ENCODE assay signal across 26 cellular contexts in the genomic region with DNA sequence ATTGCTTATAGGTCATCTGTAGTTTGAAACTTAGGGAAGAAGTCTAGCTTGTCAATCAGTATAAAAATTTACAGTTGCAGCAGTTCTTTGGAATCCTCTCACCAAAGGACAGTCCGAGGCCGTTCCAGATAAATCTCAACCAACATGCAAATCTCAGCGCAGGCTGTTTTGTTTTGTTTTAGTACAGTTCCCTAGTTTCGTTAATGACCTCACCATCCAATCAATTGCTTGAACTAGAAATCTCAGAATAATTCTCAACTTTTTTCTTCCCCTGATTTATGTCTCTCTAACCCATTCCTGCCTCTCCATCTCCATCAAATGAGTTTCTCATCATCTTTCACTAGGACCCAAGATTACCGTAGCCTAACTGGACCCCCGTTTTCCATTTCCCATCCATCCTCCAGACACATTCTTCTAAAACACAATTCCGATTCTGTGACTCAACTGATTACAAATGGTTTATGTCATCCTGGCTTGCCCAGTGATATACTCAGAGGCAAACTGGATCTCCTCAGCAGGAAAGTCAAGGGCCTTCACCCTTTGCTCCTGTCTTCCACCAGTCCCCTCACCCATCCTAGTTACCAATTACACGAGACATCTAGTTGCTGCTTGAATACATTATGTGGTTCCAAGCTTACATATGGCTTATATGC. TPM values are rescaled to one million over a fixed set of nuclear protein-coding genes. Genes with fewer than 3 reads are reported as not detected.
DNase-seq lines count a peak whose midpoint lies in the region; ATAC-seq, FAIRE-seq and TF ChIP-seq lines count a peak whose summit lies in the region.
"Had no signal": no experiment of that assay in that cellular context is flagged by ENCODE, and none has a peak within 500 bp of the region (broad histone marks: within the 10 kb centered on the region; RNA-seq: fewer than 3 reads in every experiment).

No MANE protein-coding gene starts in this region.

- H3K36me3 ChIP-seq in astrocyte (ENCODE audit: insufficient read depth, low read length) (no peaks in the 10 kb centered on the region), skeletal muscle tissue (ENCODE audit: control insufficient read depth in 3 of 3, insufficient read depth in 3 of 3, low read length in 3 of 3) (no peaks in the 10 kb centered on the region)
- H3K36me3 ChIP-seq: breast epithelium, left lung, thyroid gland had no signal

- ATAC-seq in GM18498 (IDR thresholded peaks at IDR 0.05; ENCODE audit: unreplicated experiment): no peak
- ATAC-seq: left lung had no signal

- H3K9ac ChIP-seq in astrocyte (ENCODE audit: low read length) (peak overlapping the region; percentile 1), skeletal muscle tissue (ENCODE audit: low read depth in 1 of 3, low read length in 3 of 3) (peak overlapping the region; percentile 61 to 85 (median 71))

- peaks cover 11% of the 10 kb centered on the region for H3K9me3 Mint-ChIP-seq in astrocyte (ENCODE audit: unreplicated experiment)

- no peaks in the 10 kb centered on the region for H3K79me2 ChIP-seq in astrocyte (ENCODE audit: insufficient read depth, low read length)

- peaks cover 5% of the 10 kb centered on the region for H3K4me1 Mint-ChIP-seq in astrocyte (ENCODE audit: low read depth, unreplicated experiment)
- H3K4me1 Mint-ChIP-seq: B cell, nephron had no signal

- TF ChIP-seq POLR2A in H54 (IDR thresholded peaks at IDR 0.05; ENCODE audit: low read depth, low read length): no peak

- H3K27me3 ChIP-seq in astrocyte (ENCODE audit: insufficient read depth, low read length) (no peaks in the 10 kb centered on the region), skeletal muscle tissue (ENCODE audit: control insufficient read depth in 3 of 3, insufficient read depth in 3 of 3, low read length in 3 of 3) (no peaks in the 10 kb centered on the region)
- H3K27me3 ChIP-seq: breast epithelium, left lung, thyroid gland had no signal

- peak; percentile 94 for FAIRE-seq in H54 (lab: Jason Lieb, UNC)
- FAIRE-seq in astrocyte (lab: Jason Lieb, UNC): peak; percentile 65
- FAIRE-seq: endothelial cell of umbilical vein, GM18507 had no signal

- H3K27ac ChIP-seq in astrocyte (ENCODE audit: low read depth, low read length): peak overlapping the region; percentile 1
- peak overlapping the region; percentile 86 for H3K27ac ChIP-seq in skeletal muscle tissue (ENCODE audit: low read depth, low read length)
- H3K27ac ChIP-seq: breast epithelium, left lung, thyroid gland, VCaP had no signal

- H3K4me1 ChIP-seq in astrocyte (ENCODE audit: insufficient read depth, low read length) (peaks cover 9% of the 10 kb centered on the region), skeletal muscle tissue (ENCODE audit: control insufficient read depth in 3 of 3, insufficient read depth in 3 of 3, low read length in 3 of 3) (peaks cover 0 to 19% (median 6%) of the 10 kb centered on the region in 3 donors)
- H3K4me1 ChIP-seq: breast epithelium, left lung, thyroid gland had no signal

- no peak for DNase-seq in H54 (ENCODE audit: insufficient read length, low spot score)
- DNase-seq in astrocyte (ENCODE audit: low read depth): peak; percentile 77
- peak; percentile 28 to 61 for DNase-seq in foreskin fibroblast
- no peak for DNase-seq in SIG-M5 treated with dmso at 0.1 percent for 504 hours (lab: John Stamatoyannopoulos, UW; ENCODE audit: unreplicated experiment)
- no peak for DNase-seq in nucleus accumbens (lab: John Stamatoyannopoulos, UW)
- DNase-seq: activated CD8-positive, alpha-beta memory T cell treated with anti-CD3 and anti-CD28 coated beads, Interleukin-2, amount 50 U/mL, for 4 hours; DMS79 treated with DMSO at 0.1 percent for 48 hours; left lung; NCI-H1417; NCI-H2107; NCI-H524; posterior cingulate gyrus; SIG-M5; stimulated activated naive CD4-positive, alpha-beta T cell; thyroid gland had no signal

- H3K27ac Mint-ChIP-seq in astrocyte (ENCODE audit: unreplicated experiment): no peak overlapping the region
- H3K27ac Mint-ChIP-seq: B cell; dendritic cell treated with granulocyte-macrophage colony-stimulating factor and Interleukin-4, amounts not matched to agents 40 ng/mL and 50 ng/mL, for 4 days; nephron had no signal

- peak overlapping the region; percentile 62 for H3K4me2 ChIP-seq in astrocyte (ENCODE audit: low read length)

- no peaks in the 10 kb centered on the region for H3K27me3 Mint-ChIP-seq in astrocyte (ENCODE audit: low read depth, unreplicated experiment)
- H3K27me3 Mint-ChIP-seq: dendritic cell treated with granulocyte-macrophage colony-stimulating factor and Interleukin-4, amounts not matched to agents 40 ng/mL and 50 ng/mL, for 4 days had no signal

- H3K4me3 ChIP-seq in astrocyte (ENCODE audit: insufficient read depth, low read depth, low read length) (no peak overlapping the region), foreskin fibroblast (ENCODE audit: low read depth in 1 of 2, low read length in 2 of 2) (no peak overlapping the region), skeletal muscle tissue (ENCODE audit: low read length in 3 of 3) (peak overlapping the region; percentile 62 to 79 (median 78))
- H3K4me3 ChIP-seq: breast epithelium, left lung, thyroid gland had no signal

- no peaks in the 10 kb centered on the region for H4K20me1 ChIP-seq in astrocyte (ENCODE audit: insufficient read depth, low read length)

- H2AFZ ChIP-seq in astrocyte (ENCODE audit: low read depth, low read length): peak overlapping the region; percentile 29

- no peak overlapping the region for H3K4me3 Mint-ChIP-seq in astrocyte (ENCODE audit: unreplicated experiment)
- H3K4me3 Mint-ChIP-seq: B cell; dendritic cell treated with granulocyte-macrophage colony-stimulating factor and Interleukin-4, amounts not matched to agents 40 ng/mL and 50 ng/mL, for 4 days; nephron had no signal

- H3K9me3 ChIP-seq in astrocyte (ENCODE audit: insufficient read depth, low read depth, low read length) (peaks cover 11% of the 10 kb centered on the region), skeletal muscle tissue (ENCODE audit: control insufficient read depth in 3 of 3, low read length in 3 of 3) (peaks cover 0 to 3% (median 3%) of the 10 kb centered on the region in 3 donors)
- H3K9me3 ChIP-seq: thyroid gland had no signal

- H3K36me3 Mint-ChIP-seq in astrocyte (ENCODE audit: low read depth, unreplicated experiment): no peaks in the 10 kb centered on the region

- TF ChIP-seq CTCF in astrocyte (IDR thresholded peaks at IDR 0.05; ENCODE audit: insufficient read depth, low read depth, low read length): no peak
- no peak for TF ChIP-seq CTCF in foreskin fibroblast (IDR thresholded peaks at IDR 0.05; ENCODE audit: low read depth, low read length)

RNA-seq across cellular contexts. Expression of a gene that starts 1.3 kb away (rescaled TPM):
- total RNA-seq in astrocyte (not detected in 2 replicates), skeletal muscle tissue (3.7 TPM)
- total RNA-seq: B cell; breast epithelium; endothelial cell of umbilical vein; glomerular endothelial cell; left lung; T-helper 1 cell treated with Interleukin-12 subunit alpha and Interleukin-12 subunit beta and Interleukin-4 antibody, amounts not matched to agents 30 ng/mL and 1 ng/mL, for 36 hours; thyroid gland had no signal

RNA-seq across cellular contexts. Expression of a gene that starts 10.3 kb away (rescaled TPM):
- 18.0 and 18.3 TPM in 2 replicates for total RNA-seq in astrocyte
- 12.0 TPM for total RNA-seq in skeletal muscle tissue

RNA-seq across cellular contexts. Expression of a gene that starts 54.5 kb away (rescaled TPM):
- total RNA-seq in astrocyte (11.0 and 13.3 TPM in 2 replicates), skeletal muscle tissue (6.8 TPM)

RNA-seq across cellular contexts. Expression of a gene that starts 54.6 kb away (rescaled TPM):
- total RNA-seq in astrocyte: 10.4 and 11.3 TPM in 2 replicates
- 11.5 TPM for total RNA-seq in skeletal muscle tissue

Comparison
In these comparisons a context has a peak if more than half of its experiments do, and no peak if none do; other contexts are left out.
1. DNase-seq: peak in astrocyte (single experiment) and foreskin fibroblast (2 of 2); none in H54 (single experiment), SIG-M5 treated with dmso at 0.1 percent for 504 hours (single experiment) and nucleus accumbens (0 of 56).
2. H3K4me3 ChIP-seq: peak in skeletal muscle tissue (3 of 3); none in astrocyte (single experiment) and foreskin fibroblast (0 of 2).